In genomic region chr7:144219149-144219548, GRCh38 we compare ENCODE assay signal across 13 cellular contexts. TPM values are rescaled to one million over a fixed set of nuclear protein-coding genes. Genes with fewer than 3 reads are reported as not detected.
A peak's percentile ranks its signal among the peaks of the same experiment; 100 is the strongest.
DNase-seq lines count a peak whose midpoint lies in the region; ATAC-seq and TF ChIP-seq lines count a peak whose summit lies in the region.
"Not testable (repeated sequence)": the region's sequence is repeated elsewhere in the genome, so short reads cannot be mapped to it uniquely, and the experiment has no call there.
"Had no signal": no experiment of that assay in that cellular context is flagged by ENCODE, and none has a peak within 500 bp of the region (broad histone marks: within the 10 kb centered on the region; RNA-seq: fewer than 3 reads in every experiment).

No MANE protein-coding gene starts in this region.

- H3K4me1 Mint-ChIP-seq in CD8-positive, alpha-beta T cell (ENCODE audit: low read depth); activated T-cell treated with anti-CD3 and anti-CD28 coated beads, Interleukin-2, amount 50 U/mL, for 4 hours (ENCODE audit: low read depth); naive B cell: not testable (repeated sequence)

- not testable (repeated sequence) for H3K27me3 Mint-ChIP-seq in CD8-positive, alpha-beta T cell (ENCODE audit: low read depth); activated T-cell treated with anti-CD3 and anti-CD28 coated beads, Interleukin-2, amount 50 U/mL, for 4 hours (ENCODE audit: low read depth); naive B cell

- intact Hi-C loops in CD8-positive, alpha-beta T cell (cut with DNase I, micrococcal nuclease); Panc1 (cut with micrococcal nuclease; ENCODE audit: unreplicated experiment); aorta (cut with DNase I): not testable (repeated sequence)

- CTCF ChIA-PET in CD8-positive, alpha-beta T cell (lab: Charles Lee), result not testable (repeated sequence)
- CTCF ChIA-PET in Panc1 (lab: Charles Lee), result interaction anchor here (0.6 kb wide), 1 partner anchor 113 kb away, joined by 3 read pairs; no protein-coding TSS in a partner anchor

- not testable (repeated sequence) for H3K27me3 ChIP-seq in CD8-positive, alpha-beta T cell (ENCODE audit: insufficient read depth, low read length); Panc1 (ENCODE audit: control insufficient read depth, insufficient read depth, low read length); foreskin keratinocyte; aorta (ENCODE audit: control insufficient read depth in 1 of 2, insufficient read depth in 2 of 2, low read length in 1 of 2)

- not testable (repeated sequence) for H3K4me3 ChIP-seq in CD8-positive, alpha-beta T cell (ENCODE audit: low read depth, low read length); Panc1 (ENCODE audit: low read depth in 2 of 2, low read length in 2 of 2); aorta (ENCODE audit: low read length in 2 of 2)

- H3K9me3 ChIP-seq in CD8-positive, alpha-beta T cell (ENCODE audit: low read length); Panc1 (ENCODE audit: control insufficient read depth, insufficient read depth, low read depth, low read length); aorta (ENCODE audit: control insufficient read depth, low read length): not testable (repeated sequence)

- not testable (repeated sequence) for H3K27ac ChIP-seq in CD8-positive, alpha-beta T cell (ENCODE audit: low read depth, low read length); Panc1 (ENCODE audit: low read length); foreskin keratinocyte; aorta (ENCODE audit: low read depth in 1 of 2, low read length in 2 of 2)

- in situ Hi-C loops in Panc1 (cut with HindIII; ENCODE audit: low pct_unique_long_range_greater_than_20kb, low sequenced_read_pairs), result not testable (repeated sequence)

- no CpG with 5 or more reads among the region's 4 CpGs for WGBS in aorta, 2 donors

- H3K4me1 ChIP-seq in CD8-positive, alpha-beta T cell (ENCODE audit: insufficient read depth, low read length); Panc1 (ENCODE audit: control insufficient read depth, insufficient read depth, low read length); foreskin keratinocyte; aorta (ENCODE audit: control insufficient read depth in 1 of 2, insufficient read depth in 2 of 2, low read length in 2 of 2): not testable (repeated sequence)

- not testable (repeated sequence) for H3K27ac Mint-ChIP-seq in CD8-positive, alpha-beta T cell; naive B cell

- BruUV-seq in Panc1 (replicated peaks; lab: Mats Ljungman, UMichigan), result not testable (repeated sequence)

- ATAC-seq in CD8-positive, alpha-beta T cell, result peak; percentile 58
- ATAC-seq in GM19035 (IDR thresholded peaks at IDR 0.05; ENCODE audit: unreplicated experiment), result peak; percentile 57
- peak; percentile 47 for ATAC-seq in GM21717 (IDR thresholded peaks at IDR 0.05; ENCODE audit: unreplicated experiment)
- ATAC-seq in Panc1, result peak; percentile 62; the same call in 1 of the 2 replicates
- peak; percentile 32 to 53 for ATAC-seq in activated T-cell treated with anti-CD3 and anti-CD28 coated beads, Interleukin-2, amount 50 U/mL, for 4 hours
- ATAC-seq in foreskin keratinocyte, result peak; percentile 75
- peak; percentile 41 to 66 for ATAC-seq in naive B cell (ENCODE audit: low read depth in 2 of 2)
- peak; percentile 28 for ATAC-seq in aorta (ENCODE audit: low FRiP score)

- H3K36me3 ChIP-seq in CD8-positive, alpha-beta T cell (ENCODE audit: insufficient read depth, low read length); Panc1 (ENCODE audit: control insufficient read depth, insufficient read depth, low read length); aorta (ENCODE audit: control insufficient read depth in 1 of 2, insufficient read depth in 2 of 2, low read length in 1 of 2): not testable (repeated sequence)

- not testable (repeated sequence) for H3K4me3 Mint-ChIP-seq in CD8-positive, alpha-beta T cell; activated T-cell treated with anti-CD3 and anti-CD28 coated beads, Interleukin-2, amount 50 U/mL, for 4 hours; naive B cell

- not testable (repeated sequence) for TF ChIP-seq CTCF in CD8-positive, alpha-beta T cell (IDR thresholded peaks at IDR 0.05); Panc1 (IDR thresholded peaks at IDR 0.05); foreskin keratinocyte (conservative IDR thresholded peaks at IDR 0.05)

- H3K36me3 Mint-ChIP-seq in CD8-positive, alpha-beta T cell; activated T-cell treated with anti-CD3 and anti-CD28 coated beads, Interleukin-2, amount 50 U/mL, for 4 hours (ENCODE audit: insufficient read depth); naive B cell: not testable (repeated sequence)

- POLR2A ChIA-PET in CD8-positive, alpha-beta T cell (lab: Charles Lee); Panc1 (lab: Charles Lee): not testable (repeated sequence)

- not testable (repeated sequence) for DNase-seq in CD8-positive, alpha-beta T cell; Panc1 (ENCODE audit: low read depth, low spot score); activated T-cell treated with anti-CD3 and anti-CD28 coated beads, Interleukin-2, amount 50 U/mL, for 4 hours; foreskin keratinocyte; naive B cell; aorta

- not testable (repeated sequence) for H3K9me3 Mint-ChIP-seq in CD8-positive, alpha-beta T cell; activated T-cell treated with anti-CD3 and anti-CD28 coated beads, Interleukin-2, amount 50 U/mL, for 4 hours; naive B cell

RNA-seq across cellular contexts. Expression of gene OR2A42, which starts 20.3 kb away (rescaled TPM):
- total RNA-seq in CD8-positive, alpha-beta T cell, result not detected
- total RNA-seq in Panc1 (2021; ENCODE audit: unreplicated experiment) (not detected), foreskin keratinocyte (not detected in 2 replicates), aorta (1 to 10 TPM in 1 of 2 donors, not detected in 1; 1.3 TPM)
- 0.12 TPM for polyA plus RNA-seq in Panc1 (2012; ENCODE audit: insufficient read length)
- total RNA-seq in activated T-cell treated with anti-CD3 and anti-CD28 coated beads, Interleukin-2, amount 50 U/mL, for 4 hours, result not detected
- polyA plus RNA-seq in foreskin keratinocyte (not detected in 2 replicates), naive B cell (ENCODE audit: low read depth in 6 of 6) (under 1 TPM in 1 of 6 donors, not detected in 5; 0.97 TPM), aorta (under 1 TPM; 0.03 to 0.50 TPM)
- total RNA-seq: dermis blood vessel endothelial cell, G401, mesenteric fat pad had no signal
- polyA plus RNA-seq: BJ had no signal

RNA-seq across cellular contexts. Expression of gene ARHGEF35, which starts 23.5 kb away (rescaled TPM):
- total RNA-seq in CD8-positive, alpha-beta T cell, result 1 to 10 TPM in 1 of 2 experiments, under 1 TPM in 1; 0.84 to 1.2 TPM
- total RNA-seq in Panc1 (2021; ENCODE audit: unreplicated experiment) (12.0 TPM), foreskin keratinocyte (13.7 and 29.0 TPM in 2 replicates), aorta (1 to 10 TPM; 4.6 to 9.8 TPM)
- polyA plus RNA-seq in Panc1 (2012; ENCODE audit: insufficient read length), result 7.2 TPM
- 1 to 10 TPM; 1.7 to 4.0 (median 2.6) TPM for total RNA-seq in activated T-cell treated with anti-CD3 and anti-CD28 coated beads, Interleukin-2, amount 50 U/mL, for 4 hours
- polyA plus RNA-seq in foreskin keratinocyte (10.9 and 22.4 TPM in 2 replicates), naive B cell (ENCODE audit: low read depth in 6 of 6) (1 to 10 TPM; 2.8 to 5.7 (median 4.3) TPM), aorta (10 to 100 TPM in 1 of 2 donors, 1 to 10 TPM in 1; 4.7 to 11.3 TPM)
- total RNA-seq: G401 had no signal

RNA-seq across cellular contexts. Expression of gene CTAGE4, which starts 35.9 kb away (rescaled TPM):
- under 1 TPM in 1 of 2 experiments, not detected in 1; 0.27 TPM for total RNA-seq in CD8-positive, alpha-beta T cell
- total RNA-seq in Panc1 (2021; ENCODE audit: unreplicated experiment), result 5.9 TPM
- 7.7 TPM for polyA plus RNA-seq in Panc1 (2012; ENCODE audit: insufficient read length)
- 1 to 10 TPM in 1 of 3 donors, under 1 TPM in 2; 0.29 to 1.6 (median 0.61) TPM for total RNA-seq in activated T-cell treated with anti-CD3 and anti-CD28 coated beads, Interleukin-2, amount 50 U/mL, for 4 hours
- total RNA-seq in foreskin keratinocyte, result 1.4 and 7.2 TPM in 2 replicates
- 0.10 and 4.8 TPM in 2 replicates for polyA plus RNA-seq in foreskin keratinocyte
- under 1 TPM in 1 of 6 donors, not detected in 5; 0.13 TPM for polyA plus RNA-seq in naive B cell (ENCODE audit: low read depth in 6 of 6)
- 1 to 10 TPM in 1 of 2 donors, not detected in 1; 4.3 TPM for total RNA-seq in aorta
- polyA plus RNA-seq in aorta, result 1 to 10 TPM; 1.5 to 2.0 TPM
- total RNA-seq: G401, GM23248 had no signal

RNA-seq across cellular contexts. Expression of gene OR2A7, which starts 45.4 kb away (rescaled TPM):
- 1 to 10 TPM; 2.6 to 2.7 TPM for total RNA-seq in CD8-positive, alpha-beta T cell
- total RNA-seq in Panc1 (2021; ENCODE audit: unreplicated experiment) (0.82 TPM), foreskin keratinocyte (3.3 and 11.6 TPM in 2 replicates), aorta (1 to 10 TPM; 1.5 to 4.7 TPM)
- 0.35 TPM for polyA plus RNA-seq in Panc1 (2012; ENCODE audit: insufficient read length)
- total RNA-seq in activated T-cell treated with anti-CD3 and anti-CD28 coated beads, Interleukin-2, amount 50 U/mL, for 4 hours, result under 1 TPM; 0.42 to 0.71 (median 0.58) TPM
- polyA plus RNA-seq in foreskin keratinocyte (1.0 and 2.5 TPM in 2 replicates), naive B cell (ENCODE audit: low read depth in 6 of 6) (1 to 10 TPM in 2 of 6 donors, under 1 TPM in 3, not detected in 1; 0.47 to 1.4 (median 0.86) TPM), aorta (under 1 TPM in 1 of 2 donors, not detected in 1; 0.67 TPM)
- total RNA-seq: dermis blood vessel endothelial cell, G401, GM23248 had no signal

RNA-seq across cellular contexts. Expression of gene CTAGE8, which starts 49.9 kb away (rescaled TPM):
- total RNA-seq in CD8-positive, alpha-beta T cell, result 1 to 10 TPM; 1.1 to 1.2 TPM
- total RNA-seq in Panc1 (2021; ENCODE audit: unreplicated experiment) (5.2 TPM), foreskin keratinocyte (4.7 and 5.1 TPM in 2 replicates), aorta (1 to 10 TPM in 1 of 2 donors, under 1 TPM in 1; 0.21 to 1.2 TPM)
- not detected for polyA plus RNA-seq in Panc1 (2012; ENCODE audit: insufficient read length)
- under 1 TPM; 0.14 to 0.53 (median 0.29) TPM for total RNA-seq in activated T-cell treated with anti-CD3 and anti-CD28 coated beads, Interleukin-2, amount 50 U/mL, for 4 hours
- polyA plus RNA-seq in foreskin keratinocyte (2.1 and 3.3 TPM in 2 replicates), naive B cell (ENCODE audit: low read depth in 6 of 6) (1 to 10 TPM in 1 of 6 donors, under 1 TPM in 3, not detected in 2; 0.22 to 1.2 (median 0.60) TPM), aorta (not detected)
- total RNA-seq: dermis blood vessel endothelial cell, G401, GM23248 had no signal
- polyA plus RNA-seq: GM23248 had no signal
